In the genomic region with DNA sequence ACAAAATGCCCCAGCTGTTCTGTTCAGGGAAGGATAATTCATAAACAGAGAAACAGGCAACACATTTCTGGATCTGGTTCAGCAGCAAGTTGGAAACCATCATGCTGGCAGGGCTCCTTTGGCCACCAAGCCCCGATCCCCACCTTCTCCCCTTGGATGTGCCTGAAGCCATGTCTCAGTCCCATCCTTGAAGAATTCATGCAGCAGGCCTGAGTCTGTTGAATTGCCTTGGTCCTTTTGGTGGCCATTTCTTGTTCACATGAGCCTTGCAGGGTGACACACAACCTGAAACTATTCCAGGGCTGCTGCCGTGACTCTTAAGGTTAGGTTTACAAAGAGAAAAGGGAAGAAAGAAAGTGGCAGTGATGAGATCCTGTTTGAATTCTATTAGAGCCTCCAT, we compare ENCODE assay signal across 23 cellular contexts.
DNase-seq lines count a peak whose midpoint lies in the region; ATAC-seq and TF ChIP-seq lines count a peak whose summit lies in the region.
"Had no signal": no experiment of that assay in that cellular context is flagged by ENCODE, and none has a peak within 500 bp of the region (broad histone marks: within the 10 kb centered on the region; RNA-seq: fewer than 3 reads in every experiment).

No MANE protein-coding gene starts in this region.

- CTCF ChIA-PET in HEK293T (lab: Yijun Ruan, JAX): no interaction called here

- H3K36me3 ChIP-seq in colonic mucosa (no peaks in the 10 kb centered on the region), right atrium auricular region (no peaks in the 10 kb centered on the region), prostate gland (no peaks in the 10 kb centered on the region), upper lobe of right lung (no peaks in the 10 kb centered on the region)
- H3K36me3 ChIP-seq: BE2C had no signal

- H3K9me3 ChIP-seq in colonic mucosa (no peaks in the 10 kb centered on the region), right atrium auricular region (no peaks in the 10 kb centered on the region), prostate gland (no peaks in the 10 kb centered on the region), upper lobe of right lung (no peaks in the 10 kb centered on the region)
- H3K9me3 ChIP-seq: BE2C had no signal

- no peak for TF ChIP-seq POLR2A in prostate gland (IDR thresholded peaks at IDR 0.05)

- H3K4me1 ChIP-seq in colonic mucosa (no peaks in the 10 kb centered on the region), right atrium auricular region (peaks cover 0 to 40% of the 10 kb centered on the region in 2 donors), prostate gland (replicated peaks) (peaks cover 4% of the 10 kb centered on the region), upper lobe of right lung (peaks cover 33% of the 10 kb centered on the region)

- 24% methylated on average over 2 of the region's 2 CpGs for WGBS in prostate gland

- H3K27ac ChIP-seq in colonic mucosa (peak overlapping the region; percentile 16), right atrium auricular region (peak overlapping the region; percentile 41 to 63), prostate gland (peak overlapping the region; percentile 2 to 17), upper lobe of right lung (peak overlapping the region; percentile 68)

- POLR2A ChIA-PET in HEK293T (lab: Yijun Ruan, JAX): no interaction called here

- no peak for TF ChIP-seq CTCF in colonic mucosa (IDR thresholded peaks at IDR 0.05)
- no peak for TF ChIP-seq CTCF in right atrium auricular region (IDR thresholded peaks at IDR 0.05)
- TF ChIP-seq CTCF in prostate gland (IDR thresholded peaks at IDR 0.05): no peak
- TF ChIP-seq CTCF in upper lobe of right lung (IDR thresholded peaks at IDR 0.05): no peak

- no peaks in the 10 kb centered on the region for H3K27me3 ChIP-seq in colonic mucosa
- H3K27me3 ChIP-seq in right atrium auricular region: no peaks in the 10 kb centered on the region
- H3K27me3 ChIP-seq in prostate gland (replicated peaks; ENCODE audit: insufficient read depth): no peaks in the 10 kb centered on the region
- no peaks in the 10 kb centered on the region for H3K27me3 ChIP-seq in upper lobe of right lung
- H3K27me3 ChIP-seq: BE2C had no signal

- ATAC-seq in upper lobe of right lung (no peak), HG02970 (IDR thresholded peaks at IDR 0.05; ENCODE audit: low FRiP score, unreplicated experiment) (no peak), HG02840 (IDR thresholded peaks at IDR 0.05; ENCODE audit: low FRiP score, unreplicated experiment) (no peak)
- ATAC-seq: activated naive CD4-positive, alpha-beta T cell treated with anti-CD3 and anti-CD28 coated beads, Interleukin-2, amount 50 U/mL, for 72 hours; esophagus mucosa; stimulated activated naive CD8-positive, alpha-beta T cell treated with anti-CD3 and anti-CD28 coated beads, Interleukin-15, amount 100 ng/mL, for 72 hours; WTC11 had no signal

- DNase-seq in colonic mucosa (no peak), right atrium auricular region (ENCODE audit: low spot score) (peak; percentile 62), prostate gland (ENCODE audit: low spot score) (no peak), upper lobe of right lung (no peak), HEK293T (ENCODE audit: extremely low spot score) (no peak), NOMO-1 treated with dmso at 0.1 percent for 144 hours (lab: John Stamatoyannopoulos, UW; ENCODE audit: unreplicated experiment) (no peak)
- DNase-seq: activated CD4-positive, alpha-beta memory T cell treated with anti-CD3 and anti-CD28 coated beads, Interleukin-2, amount 10 ng/mL, durations not matched to agents 7 days and 5 days; activated T-cell treated with anti-CD3 and anti-CD28 coated beads, Interleukin-2, amount 50 U/mL, for 48 hours; H9; Kasumi-1; NCI-H1105; NCI-H2107; NCI-H524 treated with DMSO at 0.1 percent for 48 hours; retina; SHP77 treated with DMSO at 0.1 percent for 48 hours; stimulated activated naive CD8-positive, alpha-beta T cell treated with anti-CD3 and anti-CD28 coated beads, Interleukin-15, amount 100 ng/mL, for 72 hours; T-helper 2 cell had no signal

- H3K4me3 ChIP-seq in colonic mucosa (no peak overlapping the region), right atrium auricular region (no peak overlapping the region), prostate gland (no peak overlapping the region), upper lobe of right lung (no peak overlapping the region)

- H3K9ac ChIP-seq in colonic mucosa (ENCODE audit: low read depth in 2 of 2, low read length in 2 of 2): peak overlapping the region in 1 of 2 donors; percentile 29

- intact Hi-C loops in colonic mucosa (cut with DNase I): no loop called here
- intact Hi-C loops in prostate gland (cut with DNase I): no loop called here
- intact Hi-C loops in upper lobe of right lung (cut with DNase I): no loop called here

TF ChIP-seq in HEK293T, 16 proteins besides CTCF, POLR2A, EP300 and RAD21:
- TF ChIP-seq BHLHE40 (IDR thresholded peaks at IDR 0.05; ENCODE audit: borderline replicate concordance): no peak
- no peak for TF ChIP-seq SP1 (IDR thresholded peaks at IDR 0.05)
- no peak for TF ChIP-seq PKNOX1 (IDR thresholded peaks at IDR 0.05)
- TF ChIP-seq SUZ12 (IDR thresholded peaks at IDR 0.05): no peak
- no peak for TF ChIP-seq CTBP1 (IDR thresholded peaks at IDR 0.05; ENCODE audit: borderline replicate concordance)
- TF ChIP-seq FOXM1 (IDR thresholded peaks at IDR 0.05; ENCODE audit: borderline replicate concordance): no peak
- TF ChIP-seq LEF1 (IDR thresholded peaks at IDR 0.05; ENCODE audit: borderline replicate concordance): no peak
- no peak for TF ChIP-seq FOXA1 (IDR thresholded peaks at IDR 0.05)
- TF ChIP-seq ZNF384 (IDR thresholded peaks at IDR 0.05): no peak
- no peak for TF ChIP-seq ELF4 (IDR thresholded peaks at IDR 0.05)
- no peak for TF ChIP-seq ARNT (IDR thresholded peaks at IDR 0.05)
- no peak for TF ChIP-seq HDGF (IDR thresholded peaks at IDR 0.05; ENCODE audit: borderline replicate concordance)
- TF ChIP-seq TARDBP (IDR thresholded peaks at IDR 0.05): no peak
- TF ChIP-seq NFRKB (IDR thresholded peaks at IDR 0.05): no peak
- no peak for TF ChIP-seq L3MBTL2 (conservative IDR thresholded peaks at IDR 0.05)
- no peak for TF ChIP-seq FOXK2 (IDR thresholded peaks at IDR 0.05)

Comparison
In these comparisons a context has a peak if more than half of its experiments do, and no peak if none do; other contexts are left out.
1. H3K27ac ChIP-seq: peak in every context shown above with its lines; median percentile 68 in upper lobe of right lung; 52 in right atrium auricular region; 16 in colonic mucosa; 10 in prostate gland.